18 cellular contexts compared by ENCODE assay signal in the genomic region with DNA sequence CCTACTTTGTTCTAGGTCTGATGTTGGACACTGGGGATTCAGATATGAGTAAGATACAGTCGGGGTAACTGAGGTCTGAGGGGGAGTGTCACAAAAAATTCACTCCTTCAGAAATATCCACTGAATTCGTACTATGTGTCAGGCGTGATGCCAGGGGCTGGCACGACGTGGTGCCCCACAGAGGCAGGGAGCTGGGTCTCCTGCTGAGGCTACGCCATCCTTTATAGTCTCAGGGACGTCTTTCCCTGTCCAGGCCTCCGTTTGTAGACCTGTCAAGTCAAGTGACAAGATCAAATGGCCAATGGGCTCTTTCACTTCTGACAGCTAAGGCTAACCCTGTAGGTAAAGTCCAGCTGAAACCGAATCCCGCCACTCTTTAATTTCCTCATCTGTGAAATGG.
DNase-seq lines count a peak whose midpoint lies in the region; ATAC-seq and TF ChIP-seq lines count a peak whose summit lies in the region.
"Had no signal": no experiment of that assay in that cellular context is flagged by ENCODE, and none has a peak within 500 bp of the region (broad histone marks: within the 10 kb centered on the region; RNA-seq: fewer than 3 reads in every experiment).

No MANE protein-coding gene starts in this region.

- intact Hi-C loops in right cardiac atrium (cut with DNase I): no loop called here

- H3K4me3 Mint-ChIP-seq in GM23338: no peak overlapping the region
- no peak overlapping the region for H3K4me3 Mint-ChIP-seq in endodermal cell
- no peak overlapping the region for H3K4me3 Mint-ChIP-seq in neural progenitor cell
- H3K4me3 Mint-ChIP-seq: CD14-positive monocyte; CD4-positive, alpha-beta memory T cell had no signal

- peaks cover 4% of the 10 kb centered on the region for H3K27me3 Mint-ChIP-seq in GM23338 (ENCODE audit: insufficient read depth, low read depth, poor library complexity)
- H3K27me3 Mint-ChIP-seq in endodermal cell (ENCODE audit: insufficient read depth): no peaks in the 10 kb centered on the region
- H3K27me3 Mint-ChIP-seq in neural progenitor cell (ENCODE audit: insufficient read depth, low read depth): peaks cover 2% of the 10 kb centered on the region

- H3K9me3 ChIP-seq in endodermal cell (ENCODE audit: control insufficient read depth, low read length): no peaks in the 10 kb centered on the region
- H3K9me3 ChIP-seq in neural progenitor cell (ENCODE audit: low read depth): no peaks in the 10 kb centered on the region
- H3K9me3 ChIP-seq in right cardiac atrium (ENCODE audit: control insufficient read depth, low read length): no peaks in the 10 kb centered on the region
- H3K9me3 ChIP-seq: BLaER1, HAP-1 had no signal

- H3K4me1 ChIP-seq in GM23338 (ENCODE audit: insufficient read depth) (peaks cover 17% of the 10 kb centered on the region), endodermal cell (ENCODE audit: control insufficient read depth, insufficient read depth, low read length) (no peaks in the 10 kb centered on the region), neural progenitor cell (peaks cover 16% of the 10 kb centered on the region), right cardiac atrium (ENCODE audit: control insufficient read depth, insufficient read depth, low read length) (no peaks in the 10 kb centered on the region)
- H3K4me1 ChIP-seq: A549, BLaER1, HAP-1 had no signal

- H3K9me2 ChIP-seq in GM23338 (ENCODE audit: insufficient read depth): no peaks in the 10 kb centered on the region

- H3F3A ChIP-seq in GM23338 (replicated peaks; ENCODE audit: low read depth): no peaks in the 10 kb centered on the region
- peaks cover 19% of the 10 kb centered on the region for H3F3A ChIP-seq in neural progenitor cell (ENCODE audit: low read depth)

- H3K9ac ChIP-seq in endodermal cell (ENCODE audit: extremely low read depth, low read length, poor library complexity, severe bottlenecking) (no peak overlapping the region), neural progenitor cell (no peak overlapping the region)
- H3K9ac ChIP-seq: BLaER1 had no signal

- no peak overlapping the region for H2AFZ ChIP-seq in GM23338
- no peak overlapping the region for H2AFZ ChIP-seq in neural progenitor cell (replicated peaks)

- DNase-seq in NCI-H2029 (lab: John Stamatoyannopoulos, UW) (peak; percentile 28), NCI-H2029 treated with DMSO at 0.1 percent for 48 hours (lab: John Stamatoyannopoulos, UW) (no peak), GM23338 (ENCODE audit: low spot score) (no peak), endodermal cell (no peak), neural progenitor cell (ENCODE audit: low spot score) (no peak), HuH-7 (ENCODE audit: low spot score) (no peak), right cardiac atrium (no peak)
- DNase-seq: AML-193; CD4-positive, alpha-beta memory T cell; DMS153; DMS79; GDM1 had no signal

- H3K27me3 ChIP-seq in GM23338 (ENCODE audit: insufficient read depth) (no peaks in the 10 kb centered on the region; the same call in 1 of the 2 replicates), endodermal cell (ENCODE audit: control insufficient read depth, insufficient read depth, low read length, poor library complexity, severe bottlenecking) (no peaks in the 10 kb centered on the region), neural progenitor cell (no peaks in the 10 kb centered on the region), right cardiac atrium (ENCODE audit: control insufficient read depth, insufficient read depth) (no peaks in the 10 kb centered on the region)
- H3K27me3 ChIP-seq: BLaER1 had no signal

- H4K20me1 ChIP-seq in GM23338 (replicated peaks; ENCODE audit: insufficient read depth) (no peaks in the 10 kb centered on the region), neural progenitor cell (ENCODE audit: low read depth) (no peaks in the 10 kb centered on the region)
- H4K20me1 ChIP-seq: BLaER1 had no signal

- H3K4me1 Mint-ChIP-seq in GM23338 (peaks cover 13% of the 10 kb centered on the region; the same call in 2 of the 3 replicates), endodermal cell (peaks cover 15% of the 10 kb centered on the region), neural progenitor cell (peaks cover 6% of the 10 kb centered on the region)
- H3K4me1 Mint-ChIP-seq: CD14-positive monocyte; CD4-positive, alpha-beta memory T cell had no signal

- H3K36me3 Mint-ChIP-seq in GM23338 (ENCODE audit: low read depth): no peaks in the 10 kb centered on the region
- H3K36me3 Mint-ChIP-seq in endodermal cell (ENCODE audit: low read depth): no peaks in the 10 kb centered on the region
- no peaks in the 10 kb centered on the region for H3K36me3 Mint-ChIP-seq in neural progenitor cell
- H3K36me3 Mint-ChIP-seq: CD14-positive monocyte; CD4-positive, alpha-beta memory T cell had no signal

- no peaks in the 10 kb centered on the region for H3K79me2 ChIP-seq in GM23338 (replicated peaks; ENCODE audit: insufficient read depth)
- no peaks in the 10 kb centered on the region for H3K79me2 ChIP-seq in neural progenitor cell (ENCODE audit: low read depth)

- no peak overlapping the region for H3K27ac ChIP-seq in GM23338 (ENCODE audit: low read depth)
- no peak overlapping the region for H3K27ac ChIP-seq in endodermal cell (ENCODE audit: low read depth, low read length)
- H3K27ac ChIP-seq in neural progenitor cell: no peak overlapping the region
- no peak overlapping the region for H3K27ac ChIP-seq in right cardiac atrium (ENCODE audit: low read length)
- H3K27ac ChIP-seq: 22Rv1, A549, BLaER1 had no signal

- H3K27ac Mint-ChIP-seq in GM23338 (no peak overlapping the region), endodermal cell (peak overlapping the region; percentile 84), neural progenitor cell (no peak overlapping the region)
- H3K27ac Mint-ChIP-seq: CD14-positive monocyte; CD4-positive, alpha-beta memory T cell had no signal

- WGBS in endodermal cell (ENCODE audit: insufficient coverage in 1 of 2, insufficient read length in 1 of 2), 2 experiments: 91 to 94% methylated on average over 9 to 10 of the region's 10 CpGs
- 86% methylated on average over 10 of the region's 10 CpGs for WGBS in right cardiac atrium

- H3K4me3 ChIP-seq in GM23338 (no peak overlapping the region), endodermal cell (ENCODE audit: low read length) (no peak overlapping the region), neural progenitor cell (no peak overlapping the region), right cardiac atrium (ENCODE audit: low read length) (no peak overlapping the region)
- H3K4me3 ChIP-seq: A549, BLaER1, HAP-1 had no signal

- ATAC-seq in GM23338 (no peak), right cardiac atrium (no peak)
- ATAC-seq: A549, HepG2 had no signal

- no peaks in the 10 kb centered on the region for H3K36me3 ChIP-seq in GM23338 (ENCODE audit: insufficient read depth)
- H3K36me3 ChIP-seq in endodermal cell (ENCODE audit: control insufficient read depth, insufficient read depth, low read length): no peaks in the 10 kb centered on the region
- no peaks in the 10 kb centered on the region for H3K36me3 ChIP-seq in neural progenitor cell
- H3K36me3 ChIP-seq: BLaER1, HAP-1 had no signal

- H3K4me2 ChIP-seq in GM23338 (peak overlapping the region; percentile 73; the same call in 1 of the 2 replicates), neural progenitor cell (peak overlapping the region; percentile 33)
- H3K4me2 ChIP-seq: A549, BLaER1 had no signal

- TF ChIP-seq CTCF in GM23338 (conservative IDR thresholded peaks at IDR 0.05; ENCODE audit: low read depth in 2 of 2) (no peak), endodermal cell (conservative IDR thresholded peaks at IDR 0.05) (no peak), neural progenitor cell (IDR thresholded peaks at IDR 0.05) (no peak)

- no peaks in the 10 kb centered on the region for H3K9me3 Mint-ChIP-seq in GM23338
- H3K9me3 Mint-ChIP-seq in endodermal cell: no peaks in the 10 kb centered on the region
- no peaks in the 10 kb centered on the region for H3K9me3 Mint-ChIP-seq in neural progenitor cell
- H3K9me3 Mint-ChIP-seq: CD14-positive monocyte; CD4-positive, alpha-beta memory T cell had no signal

TF ChIP-seq in GM23338, 12 proteins besides CTCF, POLR2A, EP300 and RAD21 (continues in another document):
- TF ChIP-seq EZH2 (IDR thresholded peaks at IDR 0.05; ENCODE audit: low read depth, unreplicated experiment) (no peak), CREB1 (CRISPR knock-in tag; IDR thresholded peaks at IDR 0.05; ENCODE audit: low read depth) (no peak), REST (IDR thresholded peaks at IDR 0.05; ENCODE audit: unreplicated experiment) (no peak), POLR2AphosphoS5 (IDR thresholded peaks at IDR 0.05; ENCODE audit: low read depth) (no peak)
